Comparison of ENCODE assay signal across 1 cellular context in genomic region chr14:35533357-35534129, GRCh38.
TF ChIP-seq lines count a peak whose summit lies in the region.

No MANE protein-coding gene starts in this region.

TF ChIP-seq in HepG2, 621 proteins besides CTCF, POLR2A, EP300 and RAD21 (continued from another document and continues in another):
- TF ChIP-seq E2F1 (CRISPR knock-in tag; IDR thresholded peaks at IDR 0.05) = peak; percentile 86
- TF ChIP-seq ZNF724P (CRISPR knock-in tag; IDR thresholded peaks at IDR 0.05; ENCODE audit: borderline replicate concordance) = no peak; the same call in 1 of the 2 replicates
- peak; percentile 96 for TF ChIP-seq ZNF781 (CRISPR knock-in tag; IDR thresholded peaks at IDR 0.05; ENCODE audit: borderline replicate concordance, not compliant biosample characterization)
- peak; percentile 29; the same call in 1 of the 2 replicates for TF ChIP-seq ZNF703 (CRISPR knock-in tag; IDR thresholded peaks at IDR 0.05; ENCODE audit: borderline replicate concordance)
- TF ChIP-seq POGK (CRISPR knock-in tag; conservative IDR thresholded peaks at IDR 0.05) = peak; percentile 86; the same call in 1 of the 2 replicates
- TF ChIP-seq PATZ1 (CRISPR knock-in tag; IDR thresholded peaks at IDR 0.05) = peak; percentile 45; the same call in 1 of the 2 replicates
- TF ChIP-seq NFATC3 (CRISPR knock-in tag; IDR thresholded peaks at IDR 0.05) = peak; percentile 74; the same call in 1 of the 2 replicates
- TF ChIP-seq RBM39 (IDR thresholded peaks at IDR 0.05; ENCODE audit: low read depth, low read length, poor library complexity, severe bottlenecking) = peak; percentile 64
- peak; percentile 26 for TF ChIP-seq SIX4 (CRISPR knock-in tag; IDR thresholded peaks at IDR 0.05)
- TF ChIP-seq FOXP4 (CRISPR knock-in tag; IDR thresholded peaks at IDR 0.05) = peak; percentile 38
- peak; percentile 80; the same call in 1 of the 2 replicates for TF ChIP-seq CSRNP1 (CRISPR knock-in tag; IDR thresholded peaks at IDR 0.05)
- 0 out of 2 replicates have a peak, but pooled peaks have one; percentile 17 for TF ChIP-seq ZBTB4 (CRISPR knock-in tag; IDR thresholded peaks at IDR 0.05; ENCODE audit: borderline replicate concordance)
- TF ChIP-seq TBX2 (CRISPR knock-in tag; IDR thresholded peaks at IDR 0.05; ENCODE audit: borderline replicate concordance) = peak; percentile 50; the same call in 1 of the 2 replicates
- no peak for TF ChIP-seq ZNF75D (CRISPR knock-in tag; IDR thresholded peaks at IDR 0.05; ENCODE audit: borderline replicate concordance)
- no peak for TF ChIP-seq ZNF207 (IDR thresholded peaks at IDR 0.05; ENCODE audit: borderline replicate concordance)
- TF ChIP-seq ZNF709 (CRISPR knock-in tag; IDR thresholded peaks at IDR 0.05) = peak; percentile 77
- TF ChIP-seq DPF2 (CRISPR knock-in tag; IDR thresholded peaks at IDR 0.05; ENCODE audit: borderline replicate concordance, low read depth) = no peak
- 0 out of 4 replicates have a peak, but pooled peaks of 1 of the 2 experiments have one; percentile 28 for TF ChIP-seq ATF4 (CRISPR knock-in tag; IDR thresholded peaks at IDR 0.05)
- no peak for TF ChIP-seq ZNF3 (CRISPR knock-in tag; IDR thresholded peaks at IDR 0.05)
- peak; percentile 94 for TF ChIP-seq ZNF777 (CRISPR knock-in tag; IDR thresholded peaks at IDR 0.05)
- 0 out of 2 replicates have a peak, but pooled peaks have one; percentile 6 for TF ChIP-seq SOX5 (CRISPR knock-in tag; IDR thresholded peaks at IDR 0.05; ENCODE audit: borderline replicate concordance)
- TF ChIP-seq ZNF687 (CRISPR knock-in tag; IDR thresholded peaks at IDR 0.05) = peak; percentile 95
- TF ChIP-seq REXO4 (CRISPR knock-in tag; IDR thresholded peaks at IDR 0.05; ENCODE audit: borderline replicate concordance) = no peak; the same call in 1 of the 2 replicates
- TF ChIP-seq GPN1 (CRISPR knock-in tag; IDR thresholded peaks at IDR 0.05; ENCODE audit: borderline replicate concordance) = no peak
- no peak for TF ChIP-seq DDIT3 (CRISPR knock-in tag; IDR thresholded peaks at IDR 0.05)
- no peak for TF ChIP-seq SRF (IDR thresholded peaks at IDR 0.05; ENCODE audit: low read depth, low read length)
- 0 out of 2 replicates have a peak, but pooled peaks have one; percentile 31 for TF ChIP-seq ZNF552 (CRISPR knock-in tag; IDR thresholded peaks at IDR 0.05; ENCODE audit: borderline replicate concordance)
- TF ChIP-seq POGZ (CRISPR knock-in tag; IDR thresholded peaks at IDR 0.05) = peak; percentile 69
- no peak for TF ChIP-seq FOXM1 (CRISPR knock-in tag; IDR thresholded peaks at IDR 0.05)
- peak; percentile 85; the same call in 1 of the 2 replicates for TF ChIP-seq DZIP1 (CRISPR knock-in tag; IDR thresholded peaks at IDR 0.05)
